34 cellular contexts compared by ENCODE assay signal in genomic region chr4:7662507-7662846, GRCh38.
"Had no signal": no experiment of that assay in that cellular context is flagged by ENCODE, and none has a peak within 500 bp of the region (broad histone marks: within the 10 kb centered on the region; RNA-seq: fewer than 3 reads in every experiment).

No MANE protein-coding gene starts in this region.

- H3K4me1 Mint-ChIP-seq: activated B cell treated with CpG ODN at 0.5 μM for 24 hours; activated T-helper 17 cell treated with anti-CD3 and anti-CD28 coated beads, Interleukin-2, amount 50 U/mL, for 72 hours; brain; central memory CD8-positive, alpha-beta T cell had no signal

- H3K4me3 ChIP-seq: ascending aorta, breast epithelium, cardiac muscle cell, esophagus muscularis mucosa, gastrocnemius medialis, heart right ventricle had no signal

- H3K9me3 Mint-ChIP-seq: activated B cell treated with CpG ODN at 0.5 μM for 24 hours; activated CD8-positive, alpha-beta T cell treated with anti-CD3 and anti-CD28 coated beads for 36 hours; activated T-cell treated with anti-CD3 and anti-CD28 coated beads, Interleukin-2, amount 50 U/mL, for 4 hours; brain; central memory CD8-positive, alpha-beta T cell; effector memory CD8-positive, alpha-beta T cell; T-helper 2 cell treated with Interferon-gamma antibody and Interleukin-4, amounts not matched to agents 5 μg/mL and 100 μg/mL, for 36 hours had no signal

- H3K4me3 Mint-ChIP-seq: activated B cell treated with CpG ODN at 0.5 μM for 24 hours; activated CD8-positive, alpha-beta T cell treated with anti-CD3 and anti-CD28 coated beads for 36 hours; activated naive CD8-positive, alpha-beta T cell; activated T-cell treated with anti-CD3 and anti-CD28 coated beads, Interleukin-2, amount 50 U/mL, for 4 hours; activated T-helper 17 cell treated with anti-CD3 and anti-CD28 coated beads, Interleukin-2, amount 50 U/mL, for 72 hours; brain; central memory CD8-positive, alpha-beta T cell; effector memory CD8-positive, alpha-beta T cell; T-helper 17 cell; T-helper 2 cell treated with Interferon-gamma antibody and Interleukin-4, amounts not matched to agents 5 μg/mL and 100 μg/mL, for 36 hours had no signal

- FAIRE-seq: colon had no signal

- H3K36me3 ChIP-seq: ascending aorta, breast epithelium, cardiac muscle cell, gastrocnemius medialis, heart right ventricle had no signal

- ATAC-seq: activated CD4-positive, CD25-positive, alpha-beta regulatory T cell treated with anti-CD3 and anti-CD28 coated beads, Interleukin-2, amount 50 U/mL, for 24 hours; effector memory CD8-positive, alpha-beta T cell; gastrocnemius medialis; heart right ventricle; T-helper 17 cell had no signal

- H3K4me1 ChIP-seq: ascending aorta, breast epithelium, esophagus muscularis mucosa, foreskin keratinocyte, gastrocnemius medialis, heart right ventricle had no signal

- H3K27ac Mint-ChIP-seq: activated B cell treated with CpG ODN at 0.5 μM for 24 hours; activated CD8-positive, alpha-beta T cell treated with anti-CD3 and anti-CD28 coated beads for 36 hours; activated naive CD8-positive, alpha-beta T cell; activated T-helper 17 cell treated with anti-CD3 and anti-CD28 coated beads, Interleukin-2, amount 50 U/mL, for 72 hours; effector memory CD8-positive, alpha-beta T cell; T-helper 17 cell; T-helper 2 cell treated with Interferon-gamma antibody and Interleukin-4, amounts not matched to agents 5 μg/mL and 100 μg/mL, for 36 hours had no signal

- H3K27ac ChIP-seq: ascending aorta, breast epithelium, cardiac muscle cell, esophagus muscularis mucosa, foreskin keratinocyte, gastrocnemius medialis, heart right ventricle, WERI-Rb-1 had no signal

- DNase-seq: activated B cell treated with CpG ODN at 0.5 μM for 24 hours; activated CD4-positive, alpha-beta T cell treated with anti-CD3 and anti-CD28 coated beads for 48 hours; activated CD4-positive, alpha-beta T cell treated with anti-CD3 and anti-CD28 coated beads, Interleukin-2, amount 50 U/mL, for 1 hour; activated CD4-positive, alpha-beta T cell treated with anti-CD3 and anti-CD28 coated beads, Interleukin-2, amount 50 U/mL, for 48 hours; activated CD8-positive, alpha-beta memory T cell treated with anti-CD3 and anti-CD28 coated beads for 24 hours; activated CD8-positive, alpha-beta T cell treated with anti-CD3 and anti-CD28 coated beads for 36 hours; activated effector memory CD4-positive, alpha-beta T cell treated with Interleukin-2 at 50 U/mL for 16 hours; activated gamma-delta T cell treated with Interleukin-2 at 50 U/mL for 16 hours; activated naive CD4-positive, alpha-beta T cell treated with anti-CD3 and anti-CD28 coated beads, Interleukin-2, amount 50 U/mL, for 16 hours; activated naive CD4-positive, alpha-beta T cell treated with Interleukin-2 at 50 U/mL for 16 hours; activated T-cell treated with anti-CD3 and anti-CD28 coated beads, Interleukin-2, amount 50 U/mL, for 4 hours; cortex of kidney; dermis blood vessel endothelial cell; effector CD4-positive, alpha-beta T cell; effector memory CD8-positive, alpha-beta T cell; erythroblast; foreskin keratinocyte; gastrocnemius medialis; heart right ventricle; T-helper 1 cell; T-helper 17 cell; T1000; WERI-Rb-1 had no signal

- H3K27me3 Mint-ChIP-seq: activated B cell treated with CpG ODN at 0.5 μM for 24 hours; activated CD8-positive, alpha-beta T cell treated with anti-CD3 and anti-CD28 coated beads for 36 hours; activated naive CD8-positive, alpha-beta T cell; central memory CD8-positive, alpha-beta T cell had no signal

- H3K36me3 Mint-ChIP-seq: activated naive CD8-positive, alpha-beta T cell had no signal

- H3K9me3 ChIP-seq: ascending aorta, breast epithelium, esophagus muscularis mucosa, gastrocnemius medialis, heart right ventricle had no signal

- H3K27me3 ChIP-seq: ascending aorta, breast epithelium, cardiac muscle cell, esophagus muscularis mucosa, gastrocnemius medialis had no signal
